Comparison of ENCODE assay signal across 22 cellular contexts in the genomic region with DNA sequence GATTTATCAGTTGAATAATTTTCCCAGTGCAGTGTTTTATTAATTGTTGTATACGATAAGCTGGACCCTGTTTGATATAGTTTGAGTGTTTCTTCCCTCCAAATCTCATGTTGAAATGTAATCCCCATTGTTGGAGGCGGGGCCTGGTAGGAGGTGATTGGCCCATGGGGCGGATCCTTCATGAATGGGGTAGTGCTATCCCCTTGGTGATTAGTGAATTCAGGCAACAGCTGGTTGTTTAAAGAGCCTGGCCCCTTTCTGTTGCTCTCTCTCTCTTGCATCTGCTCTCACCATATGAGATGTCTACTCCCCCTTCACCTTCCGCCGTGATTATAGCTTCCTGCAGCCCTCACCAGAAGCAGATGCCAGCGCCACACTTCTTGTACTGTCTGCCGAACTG. TPM values are rescaled to one million over a fixed set of nuclear protein-coding genes. Genes with fewer than 3 reads are reported as not detected.
DNase-seq lines count a peak whose midpoint lies in the region; ATAC-seq and TF ChIP-seq lines count a peak whose summit lies in the region.
"Had no signal": no experiment of that assay in that cellular context is flagged by ENCODE, and none has a peak within 500 bp of the region (broad histone marks: within the 10 kb centered on the region; RNA-seq: fewer than 3 reads in every experiment).

No MANE protein-coding gene starts in this region.

- no peaks in the 10 kb centered on the region for H3K36me3 Mint-ChIP-seq in neural progenitor cell

- no peak for TF ChIP-seq CTCF in neural progenitor cell (IDR thresholded peaks at IDR 0.05)

- peaks cover 8% of the 10 kb centered on the region for H3K4me1 ChIP-seq in neural progenitor cell
- H3K4me1 ChIP-seq: HAP-1 had no signal

- no peaks in the 10 kb centered on the region for H3F3A ChIP-seq in neural progenitor cell (ENCODE audit: low read depth)

- H3K4me3 Mint-ChIP-seq in neural progenitor cell = no peak overlapping the region
- H3K4me3 Mint-ChIP-seq: CD4-positive, alpha-beta T cell had no signal

- no peaks in the 10 kb centered on the region for H3K79me2 ChIP-seq in neural progenitor cell (ENCODE audit: low read depth)

- no peak for ATAC-seq in GM19035 (IDR thresholded peaks at IDR 0.05; ENCODE audit: unreplicated experiment)
- ATAC-seq in GM21360 (IDR thresholded peaks at IDR 0.05; ENCODE audit: unreplicated experiment) = no peak

- H3K27me3 ChIP-seq in neural progenitor cell = no peaks in the 10 kb centered on the region

- H3K27me3 Mint-ChIP-seq in neural progenitor cell (ENCODE audit: insufficient read depth, low read depth) = no peaks in the 10 kb centered on the region

- H4K20me1 ChIP-seq in neural progenitor cell (ENCODE audit: low read depth) = no peaks in the 10 kb centered on the region

- no peak overlapping the region for H3K4me3 ChIP-seq in neural progenitor cell
- H3K4me3 ChIP-seq: HAP-1, PC-9 had no signal

- H3K27ac Mint-ChIP-seq in neural progenitor cell = no peak overlapping the region
- H3K27ac Mint-ChIP-seq: CD4-positive, alpha-beta T cell had no signal

- H3K4me1 Mint-ChIP-seq in neural progenitor cell = peaks cover 7% of the 10 kb centered on the region

- no peaks in the 10 kb centered on the region for H3K9me3 Mint-ChIP-seq in neural progenitor cell
- H3K9me3 Mint-ChIP-seq: CD4-positive, alpha-beta T cell had no signal

- H2AFZ ChIP-seq in neural progenitor cell (replicated peaks) = peak overlapping the region; percentile 50
- H2AFZ ChIP-seq: PC-9 had no signal

- DNase-seq in NCI-H748 (lab: John Stamatoyannopoulos, UW; ENCODE audit: unreplicated experiment) (peak; percentile 32), NCI-H748 treated with DMSO at 0.1 percent for 48 hours (lab: John Stamatoyannopoulos, UW) (no peak), LHCN-M2 (ENCODE audit: low read depth) (peak; percentile 5), NCI-H82 treated with DMSO at 0.1 percent for 48 hours (lab: John Stamatoyannopoulos, UW; ENCODE audit: unreplicated experiment) (peak; percentile 78), neural progenitor cell (ENCODE audit: low spot score) (peak; percentile 42), SW480 (ENCODE audit: low spot score) (no peak)
- DNase-seq: CD4-positive, alpha-beta T cell; DMS79; KG1; NCI-H1436 treated with DMSO at 0.1 percent for 48 hours; NCI-H2029; NCI-H2227 treated with DMSO at 0.1 percent for 48 hours; NCI-H510A treated with DMSO at 0.1 percent for 48 hours; PC-9; T-helper 2 cell had no signal

- peak overlapping the region; percentile 24 for H3K4me2 ChIP-seq in neural progenitor cell
- H3K4me2 ChIP-seq: PC-9 had no signal

- H3K9ac ChIP-seq in neural progenitor cell = no peak overlapping the region

- H3K9me3 ChIP-seq in neural progenitor cell (ENCODE audit: low read depth) = no peaks in the 10 kb centered on the region
- H3K9me3 ChIP-seq: HAP-1 had no signal

- no peak overlapping the region for H3K27ac ChIP-seq in neural progenitor cell
- H3K27ac ChIP-seq: PC-9, RWPE1 had no signal

- H3K36me3 ChIP-seq in neural progenitor cell = no peaks in the 10 kb centered on the region
- H3K36me3 ChIP-seq: HAP-1 had no signal

RNA-seq across cellular contexts. Expression of a gene that starts 1.5 kb away (rescaled TPM):
- total RNA-seq in LHCN-M2 (2014; rRNA removed) = not detected in 2 replicates
- not detected for polyA plus RNA-seq in LHCN-M2 (2012)
- 0.02 and 0.06 TPM in 2 replicates for total RNA-seq in neural progenitor cell (ENCODE audit: low replicate concordance)
- total RNA-seq: A172; CD4-positive, alpha-beta T cell; HT-29; PC-9 had no signal
- polyA plus RNA-seq: BJ had no signal

RNA-seq across cellular contexts. Expression of a gene that starts 11.6 kb away (rescaled TPM):
- total RNA-seq in LHCN-M2 (2014; rRNA removed) (not detected in 2 replicates), neural progenitor cell (ENCODE audit: low replicate concordance) (not detected in 2 replicates)
- not detected for polyA plus RNA-seq in LHCN-M2 (2012)
- total RNA-seq: A172; CD4-positive, alpha-beta T cell; HT-29; PC-9 had no signal
- polyA plus RNA-seq: BJ had no signal

RNA-seq across cellular contexts. Expression of a gene that starts 19.0 kb away (rescaled TPM):
- total RNA-seq in LHCN-M2 (2014; rRNA removed) = not detected in 2 replicates
- polyA plus RNA-seq in LHCN-M2 (2012) = not detected
- not detected in 2 replicates for total RNA-seq in neural progenitor cell (ENCODE audit: low replicate concordance)
- total RNA-seq: A172; CD4-positive, alpha-beta T cell; HT-29; PC-9 had no signal
- polyA plus RNA-seq: BJ had no signal

RNA-seq across cellular contexts. Expression of a gene that starts 35.3 kb away (rescaled TPM):
- not detected in 2 replicates for total RNA-seq in LHCN-M2 (2014; rRNA removed)
- not detected for polyA plus RNA-seq in LHCN-M2 (2012)
- not detected in 2 replicates for total RNA-seq in neural progenitor cell (ENCODE audit: low replicate concordance)
- total RNA-seq: A172; CD4-positive, alpha-beta T cell; HT-29; PC-9 had no signal
- polyA plus RNA-seq: BJ had no signal

Comparison
In these comparisons a context has a peak if more than half of its experiments do, and no peak if none do; other contexts are left out.
1. DNase-seq: peak in NCI-H748 (single experiment), LHCN-M2 (single experiment), NCI-H82 treated with DMSO at 0.1 percent for 48 hours (single experiment) and neural progenitor cell (single experiment); none in NCI-H748 treated with DMSO at 0.1 percent for 48 hours (single experiment) and SW480 (single experiment).